Comparison of ENCODE assay signal across 13 cellular contexts in genomic region chr1:161073474-161074121, GRCh38. TPM values are rescaled to one million over a fixed set of nuclear protein-coding genes. Genes with fewer than 3 reads are reported as not detected.
A peak's percentile ranks its signal among the peaks of the same experiment; 100 is the strongest.
DNase-seq lines count a peak whose midpoint lies in the region; ATAC-seq, FAIRE-seq and TF ChIP-seq lines count a peak whose summit lies in the region.
"Had no signal": no experiment of that assay in that cellular context is flagged by ENCODE, and none has a peak within 500 bp of the region (broad histone marks: within the 10 kb centered on the region; RNA-seq: fewer than 3 reads in every experiment).

No MANE protein-coding gene starts in this region.

- intact Hi-C loops in HCT116 (cut with micrococcal nuclease): no loop called here

- H3K79me2 ChIP-seq in HCT116 (ENCODE audit: insufficient read depth, low read length) (no peaks in the 10 kb centered on the region), neural progenitor cell (ENCODE audit: low read depth) (no peaks in the 10 kb centered on the region)

- H3F3A ChIP-seq in neural progenitor cell (ENCODE audit: low read depth): no peaks in the 10 kb centered on the region

- H3K4me2 ChIP-seq in HCT116 (ENCODE audit: low read length) (no peak overlapping the region), neural progenitor cell (no peak overlapping the region)

- no peak overlapping the region for H3K27ac ChIP-seq in HCT116 (ENCODE audit: low read depth, low read length)
- H3K27ac ChIP-seq in neural progenitor cell: no peak overlapping the region

- CTCF ChIA-PET in HCT116 (lab: Charles Lee): interaction anchor here (1.0 to 1.1 kb wide), 2 partner anchors 11 to 24 kb away, joined by 3 read pairs; no protein-coding TSS in a partner anchor
- CTCF ChIA-PET in activated CD8-positive, alpha-beta T cell treated with anti-CD3 and anti-CD28 coated beads, Interleukin-2, amount 10 ng/mL, durations not matched to agents 7 days and 5 days (lab: Charles Lee): interaction anchor here (0.6 to 16.9 kb wide), 2 partner anchors 24 to 83 kb away, joined by 3 to 292 read pairs; partner anchors contain the start of gene KLHDC9

- H3K9me3 Mint-ChIP-seq in activated CD8-positive, alpha-beta T cell treated with anti-CD3 and anti-CD28 coated beads, Interleukin-2, amount 10 ng/mL, durations not matched to agents 7 days and 5 days (ENCODE audit: insufficient read depth): no peaks in the 10 kb centered on the region
- H3K9me3 Mint-ChIP-seq in neural progenitor cell: no peaks in the 10 kb centered on the region
- H3K9me3 Mint-ChIP-seq: CD8-positive, alpha-beta T cell; immature natural killer cell had no signal

- peaks cover 9% of the 10 kb centered on the region for H3K36me3 Mint-ChIP-seq in activated CD8-positive, alpha-beta T cell treated with anti-CD3 and anti-CD28 coated beads, Interleukin-2, amount 10 ng/mL, durations not matched to agents 7 days and 5 days (ENCODE audit: low read depth)
- no peaks in the 10 kb centered on the region for H3K36me3 Mint-ChIP-seq in neural progenitor cell

- no peaks in the 10 kb centered on the region for H3K9me3 ChIP-seq in HCT116 (ENCODE audit: control insufficient read depth in 1 of 2, insufficient read depth in 1 of 2, low read depth in 1 of 2, low read length in 2 of 2)
- H3K9me3 ChIP-seq in neural progenitor cell (ENCODE audit: low read depth): no peaks in the 10 kb centered on the region
- H3K9me3 ChIP-seq: MG63 had no signal

- RAD21 ChIA-PET in HCT116 (lab: Charles Lee; ENCODE audit: low non-redundant PET in 1 of 2, low total read pairs in 2 of 2, uncharacterized antibody in 2 of 2, unreplicated experiment in 2 of 2): interaction anchor here in 1 of 2 experiments (1.3 kb wide), 1 partner anchor 23 kb away, joined by 3 read pairs; no protein-coding TSS in a partner anchor

- no peak overlapping the region for H3K4me3 ChIP-seq in HCT116 (replicated peaks in 1 of 2; ENCODE audit: low read depth in 1 of 2, low read length in 2 of 2)
- H3K4me3 ChIP-seq in neural progenitor cell: no peak overlapping the region
- H3K4me3 ChIP-seq: MG63 had no signal

- peaks cover 48% of the 10 kb centered on the region for H3K4me1 Mint-ChIP-seq in activated CD8-positive, alpha-beta T cell treated with anti-CD3 and anti-CD28 coated beads, Interleukin-2, amount 10 ng/mL, durations not matched to agents 7 days and 5 days (ENCODE audit: low read depth)
- H3K4me1 Mint-ChIP-seq in neural progenitor cell: peaks cover 15% of the 10 kb centered on the region

- FAIRE-seq in GM19239 (lab: Jason Lieb, UNC): no peak

- TF ChIP-seq RAD21 in HCT116 (IDR thresholded peaks at IDR 0.05; ENCODE audit: low read depth): peak; percentile 31

- no peak overlapping the region for H3K4me3 Mint-ChIP-seq in activated CD8-positive, alpha-beta T cell treated with anti-CD3 and anti-CD28 coated beads, Interleukin-2, amount 10 ng/mL, durations not matched to agents 7 days and 5 days
- H3K4me3 Mint-ChIP-seq in neural progenitor cell: peak overlapping the region; percentile 36
- H3K4me3 Mint-ChIP-seq: activated CD4-positive, alpha-beta memory T cell treated with anti-CD3 and anti-CD28 coated beads for 36 hours; CD8-positive, alpha-beta T cell; immature natural killer cell had no signal

- H3K9ac ChIP-seq in HCT116 (ENCODE audit: low read length): no peak overlapping the region
- no peak overlapping the region for H3K9ac ChIP-seq in neural progenitor cell

- ATAC-seq in HCT116 (peak; percentile 71), GM18519 (IDR thresholded peaks at IDR 0.05; ENCODE audit: low FRiP score, unreplicated experiment) (no peak)
- no peak for ATAC-seq in activated CD8-positive, alpha-beta T cell treated with anti-CD3 and anti-CD28 coated beads, Interleukin-2, amount 10 ng/mL, durations not matched to agents 7 days and 5 days
- ATAC-seq: CD8-positive, alpha-beta T cell had no signal

- peaks cover 0 to 42% of the 10 kb centered on the region in 2 experiments; a peak in 2 of 4 replicates for H3K4me1 ChIP-seq in HCT116 (ENCODE audit: control insufficient read depth in 1 of 2, insufficient read depth in 2 of 2, low read length in 2 of 2)
- H3K4me1 ChIP-seq in neural progenitor cell: no peaks in the 10 kb centered on the region

- H3K9me2 ChIP-seq in HCT116 (ENCODE audit: insufficient read depth): no peaks in the 10 kb centered on the region

- H2AFZ ChIP-seq in HCT116 (ENCODE audit: low read depth, low read length, poor library complexity, severe bottlenecking) (no peak overlapping the region), neural progenitor cell (replicated peaks) (no peak overlapping the region)

- no peak for TF ChIP-seq POLR2A in HCT116 (IDR thresholded peaks at IDR 0.05; ENCODE audit: borderline replicate concordance, extremely low read depth, insufficient read depth, insufficient read length)

- no peaks in the 10 kb centered on the region for H4K20me1 ChIP-seq in HCT116 (ENCODE audit: insufficient read depth)
- no peaks in the 10 kb centered on the region for H4K20me1 ChIP-seq in neural progenitor cell (ENCODE audit: low read depth)

- H3K27me3 ChIP-seq in HCT116 (ENCODE audit: insufficient read depth, low read length) (no peaks in the 10 kb centered on the region), neural progenitor cell (no peaks in the 10 kb centered on the region)
- H3K27me3 ChIP-seq: MG63 had no signal

- no TSS peak for BruUV-seq in HCT116 (replicated peaks; lab: Mats Ljungman, UMichigan)

- H3K27ac Mint-ChIP-seq in activated CD8-positive, alpha-beta T cell treated with anti-CD3 and anti-CD28 coated beads, Interleukin-2, amount 10 ng/mL, durations not matched to agents 7 days and 5 days: peak overlapping the region; percentile 58
- peak overlapping the region; percentile 23 for H3K27ac Mint-ChIP-seq in neural progenitor cell
- H3K27ac Mint-ChIP-seq: activated CD4-positive, alpha-beta memory T cell treated with anti-CD3 and anti-CD28 coated beads for 36 hours; CD8-positive, alpha-beta T cell had no signal

- no peaks in the 10 kb centered on the region for H3K27me3 Mint-ChIP-seq in activated CD8-positive, alpha-beta T cell treated with anti-CD3 and anti-CD28 coated beads, Interleukin-2, amount 10 ng/mL, durations not matched to agents 7 days and 5 days (ENCODE audit: low read depth)
- H3K27me3 Mint-ChIP-seq in neural progenitor cell (ENCODE audit: insufficient read depth, low read depth): peaks cover 2% of the 10 kb centered on the region
- H3K27me3 Mint-ChIP-seq: activated CD4-positive, alpha-beta memory T cell treated with anti-CD3 and anti-CD28 coated beads for 36 hours had no signal

- H3K36me3 ChIP-seq in HCT116 (ENCODE audit: control insufficient read depth in 1 of 2, insufficient read depth in 2 of 2, low read length in 2 of 2) (no peaks in the 10 kb centered on the region), neural progenitor cell (no peaks in the 10 kb centered on the region)
- H3K36me3 ChIP-seq: MG63 had no signal

- DNase-seq in HCT116 (ENCODE audit: low read depth, low spot score): no peak
- no peak for DNase-seq in activated CD8-positive, alpha-beta T cell treated with anti-CD3 and anti-CD28 coated beads, Interleukin-2, amount 10 ng/mL, durations not matched to agents 7 days and 5 days
- DNase-seq in neural progenitor cell (ENCODE audit: low spot score): no peak
- no peak for DNase-seq in GM19239 (ENCODE audit: insufficient read length, low spot score)
- DNase-seq in activated CD4-positive, CD25-positive, alpha-beta regulatory T cell (lab: John Stamatoyannopoulos, UW): no peak
- DNase-seq: activated CD4-positive, alpha-beta memory T cell treated with anti-CD3 and anti-CD28 coated beads for 36 hours; activated naive CD4-positive, alpha-beta T cell treated with anti-CD3 and anti-CD28 coated beads, Interleukin-2, amount 50 U/mL, for 16 hours; CD8-positive, alpha-beta T cell; immature natural killer cell; MG63; substantia nigra had no signal

- POLR2A ChIA-PET in HCT116 (lab: Charles Lee): interaction anchor here (1.0 to 1.2 kb wide), 2 partner anchors 9 to 44 kb away, joined by 3 to 4 read pairs; partner anchors contain the start of genes NIT1 and PFDN2
- POLR2A ChIA-PET in activated CD8-positive, alpha-beta T cell treated with anti-CD3 and anti-CD28 coated beads, Interleukin-2, amount 10 ng/mL, durations not matched to agents 7 days and 5 days (lab: Charles Lee): interaction anchor here (1.3 to 6.2 kb wide), 2 partner anchors 24 to 28 kb away, joined by 4 to 141 read pairs; partner anchors contain the start of gene USF1

- TF ChIP-seq CTCF in HCT116 (IDR thresholded peaks at IDR 0.05 in 2 of 3, conservative IDR thresholded peaks at IDR 0.05 in 1 of 3; ENCODE audit: borderline replicate concordance in 1 of 3, insufficient read depth in 1 of 3, low read depth in 2 of 3, low read length in 2 of 3) (0 out of 6 replicates have a peak, but pooled peaks of 1 of the 3 experiments have one; percentile 6), neural progenitor cell (IDR thresholded peaks at IDR 0.05) (no peak)

RNA-seq across cellular contexts. Expression of gene ARHGAP30, which starts 3.9 kb away (rescaled TPM):
- total RNA-seq in HCT116 (2021; ENCODE audit: unreplicated experiment): 0.39 TPM
- polyA plus RNA-seq in HCT116 (2012): 0.34 and 0.36 TPM in 2 replicates
- 100 to 1,000 TPM; 277 to 281 TPM for total RNA-seq in activated CD8-positive, alpha-beta T cell treated with anti-CD3 and anti-CD28 coated beads, Interleukin-2, amount 10 ng/mL, durations not matched to agents 7 days and 5 days
- total RNA-seq in neural progenitor cell (ENCODE audit: low replicate concordance): 0.06 TPM in 1 of 2 replicates, not detected in the other
- total RNA-seq: renal cortical epithelial cell had no signal

RNA-seq across cellular contexts. Expression of gene NECTIN4, which starts 15.8 kb away (rescaled TPM):
- 3.3 TPM for total RNA-seq in HCT116 (2021; ENCODE audit: unreplicated experiment)
- 4.5 and 7.0 TPM in 2 replicates for polyA plus RNA-seq in HCT116 (2012)
- not detected for total RNA-seq in activated CD8-positive, alpha-beta T cell treated with anti-CD3 and anti-CD28 coated beads, Interleukin-2, amount 10 ng/mL, durations not matched to agents 7 days and 5 days
- total RNA-seq in neural progenitor cell (ENCODE audit: low replicate concordance): 0.06 TPM in 1 of 2 replicates, not detected in the other
- total RNA-seq: CD8-positive, alpha-beta T cell had no signal
- polyA plus RNA-seq: immature natural killer cell had no signal

RNA-seq across cellular contexts. Expression of gene KLHDC9, which starts 24.6 kb away (rescaled TPM):
- total RNA-seq in HCT116 (2021; ENCODE audit: unreplicated experiment) (1.4 TPM), neural progenitor cell (ENCODE audit: low replicate concordance) (12.6 and 22.6 TPM in 2 replicates)
- 0.75 and 1.4 TPM in 2 replicates for polyA plus RNA-seq in HCT116 (2012)
- under 1 TPM; 0.61 to 0.91 TPM for total RNA-seq in activated CD8-positive, alpha-beta T cell treated with anti-CD3 and anti-CD28 coated beads, Interleukin-2, amount 10 ng/mL, durations not matched to agents 7 days and 5 days
- total RNA-seq: CD8-positive, alpha-beta T cell had no signal

RNA-seq across cellular contexts. Expression of gene USF1, which starts 27.8 kb away (rescaled TPM):
- 48.0 TPM for total RNA-seq in HCT116 (2021; ENCODE audit: unreplicated experiment)
- 49.1 and 61.6 TPM in 2 replicates for polyA plus RNA-seq in HCT116 (2012)
- total RNA-seq in activated CD8-positive, alpha-beta T cell treated with anti-CD3 and anti-CD28 coated beads, Interleukin-2, amount 10 ng/mL, durations not matched to agents 7 days and 5 days: 10 to 100 TPM; 81.6 to 83.2 TPM
- 74.4 and 103 TPM in 2 replicates for total RNA-seq in neural progenitor cell (ENCODE audit: low replicate concordance)

RNA-seq across cellular contexts. Expression of gene TSTD1, which starts 34.8 kb away (rescaled TPM):
- 116 TPM for total RNA-seq in HCT116 (2021; ENCODE audit: unreplicated experiment)
- 157 and 191 TPM in 2 replicates for polyA plus RNA-seq in HCT116 (2012)
- total RNA-seq in activated CD8-positive, alpha-beta T cell treated with anti-CD3 and anti-CD28 coated beads, Interleukin-2, amount 10 ng/mL, durations not matched to agents 7 days and 5 days: 10 to 100 TPM; 63.2 to 63.3 TPM
- 29.9 and 59.9 TPM in 2 replicates for total RNA-seq in neural progenitor cell (ENCODE audit: low replicate concordance)

Comparison
In these comparisons a context has a peak if more than half of its experiments do, and no peak if none do; other contexts are left out.
1. RNA of gene ARHGAP30, which starts 3.9 kb away (total RNA-seq): 277 to 281 TPM in activated CD8-positive, alpha-beta T cell treated with anti-CD3 and anti-CD28 coated beads, Interleukin-2, amount 10 ng/mL, durations not matched to agents 7 days and 5 days; 0.39 TPM in HCT116 (single experiment) and 0.06 TPM in neural progenitor cell; every median in the first group is over 100 times any median in the second.